In genomic region chr18:75105551-75106254, GRCh38 we compare ENCODE assay signal across 24 cellular contexts.
"Had no signal": no experiment of that assay in that cellular context is flagged by ENCODE, and none has a peak within 500 bp of the region (broad histone marks: within the 10 kb centered on the region; RNA-seq: fewer than 3 reads in every experiment).

No MANE protein-coding gene starts in this region.

- H3K27me3 ChIP-seq: cardiac muscle cell had no signal

- H3K36me3 ChIP-seq: cardiac muscle cell had no signal

- H3K27ac ChIP-seq: cardiac muscle cell, SK-N-MC had no signal

- ATAC-seq: Right ventricle myocardium inferior, T-cell had no signal

- DNase-seq: activated B cell treated with CpG ODN at 0.5 μM for 24 hours; activated CD4-positive, alpha-beta T cell treated with anti-CD3 and anti-CD28 coated beads for 1 hour; activated CD4-positive, alpha-beta T cell treated with anti-CD3 and anti-CD28 coated beads, Interleukin-2, amount 10 ng/mL, durations not matched to agents 24 days and 14 days; activated CD4-positive, alpha-beta T cell treated with anti-CD3 and anti-CD28 coated beads, Interleukin-2, amount 50 U/mL, for 48 hours; activated naive CD4-positive, alpha-beta T cell treated with anti-CD3 and anti-CD28 coated beads for 36 hours; activated T-cell treated with anti-CD3 and anti-CD28 coated beads, Interleukin-2, amount 50 U/mL, for 1 hour; amygdala; KG1; NCI-H1048; NCI-H146; NCI-H1930; NCI-H2171; NCI-H2227 treated with DMSO at 0.1 percent for 48 hours; NCI-H446 treated with DMSO at 0.1 percent for 48 hours; NCI-H524 treated with DMSO at 0.1 percent for 48 hours; NCI-H774; OCI-M1; RPMI8226; T-cell; T-helper 2 cell; T1000 had no signal

- H3K4me3 ChIP-seq: cardiac muscle cell, SK-N-MC had no signal
